In the genomic region with DNA sequence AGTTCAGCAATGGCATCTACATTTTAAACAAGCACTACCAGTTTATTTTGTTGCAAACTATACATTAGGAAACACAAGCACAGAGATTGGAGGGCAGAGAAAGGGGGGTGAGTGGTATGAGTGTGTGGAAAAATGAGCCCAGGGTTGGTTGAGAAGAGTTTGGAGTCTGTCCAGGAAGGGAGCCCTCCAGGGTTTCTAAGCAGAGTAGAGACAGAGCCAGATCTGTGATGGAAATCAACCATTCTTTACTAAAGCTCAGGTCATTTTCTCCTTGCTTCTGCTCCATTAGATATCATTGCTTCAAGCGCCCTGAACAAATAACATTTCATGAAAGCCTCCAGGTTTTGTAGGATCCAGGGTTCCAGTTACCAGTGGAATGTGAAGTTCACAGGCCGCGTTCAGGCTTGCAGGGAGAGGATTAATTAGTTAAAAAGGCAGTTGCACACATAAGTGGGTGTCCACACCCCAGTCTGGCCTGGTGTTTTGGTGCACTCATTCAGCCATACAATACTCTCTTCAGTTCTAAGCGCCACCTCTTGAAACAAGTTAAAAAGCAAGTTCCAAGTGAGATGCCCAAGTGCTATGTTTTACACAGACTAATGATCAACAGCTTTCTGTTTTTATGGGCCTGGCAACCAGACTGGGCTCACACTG, we compare ENCODE assay signal across 16 cellular contexts. TPM values are rescaled to one million over a fixed set of nuclear protein-coding genes. Genes with fewer than 3 reads are reported as not detected.
DNase-seq lines count a peak whose midpoint lies in the region; ATAC-seq and TF ChIP-seq lines count a peak whose summit lies in the region.
"Had no signal": no experiment of that assay in that cellular context is flagged by ENCODE, and none has a peak within 500 bp of the region (broad histone marks: within the 10 kb centered on the region; RNA-seq: fewer than 3 reads in every experiment).

No MANE protein-coding gene starts in this region.

- H2AFZ ChIP-seq in smooth muscle cell (ENCODE audit: low read depth) = peak overlapping the region; percentile 20

- H3K9me3 ChIP-seq in smooth muscle cell (replicated peaks; ENCODE audit: low read depth) = no peaks in the 10 kb centered on the region
- H3K9me3 ChIP-seq: upper lobe of left lung had no signal

- peaks cover 10% of the 10 kb centered on the region for H3F3A ChIP-seq in smooth muscle cell (ENCODE audit: low read depth)

- H3K4me1 ChIP-seq in smooth muscle cell (ENCODE audit: low read depth) = peaks cover 29% of the 10 kb centered on the region
- H3K4me1 ChIP-seq: upper lobe of left lung had no signal

- no peak overlapping the region for H3K4me2 ChIP-seq in smooth muscle cell

- H3K9ac ChIP-seq in smooth muscle cell (ENCODE audit: low read depth) = no peak overlapping the region

- ATAC-seq in HG02571 (IDR thresholded peaks at IDR 0.05; ENCODE audit: unreplicated experiment) = no peak
- ATAC-seq: left cardiac atrium, PC-3 had no signal

- no peaks in the 10 kb centered on the region for H3K79me2 ChIP-seq in smooth muscle cell (ENCODE audit: low read depth)

- no peaks in the 10 kb centered on the region for H3K36me3 ChIP-seq in smooth muscle cell (ENCODE audit: low read depth)
- H3K36me3 ChIP-seq: upper lobe of left lung had no signal

- no peaks in the 10 kb centered on the region for H4K20me1 ChIP-seq in smooth muscle cell (ENCODE audit: low read depth)

- peak overlapping the region; percentile 2 for H3K27ac ChIP-seq in smooth muscle cell (ENCODE audit: low read depth)
- H3K27ac ChIP-seq: upper lobe of left lung, VCaP had no signal

- peak in 2 of 3 experiments; percentile 17 to 48 for DNase-seq in NCI-H1417 (lab: John Stamatoyannopoulos, UW)
- DNase-seq in NCI-H1417 treated with DMSO at 0.1 percent for 48 hours (lab: John Stamatoyannopoulos, UW) = no peak
- peak; percentile 98 for DNase-seq in NCI-H446 treated with DMSO at 0.1 percent for 48 hours (lab: John Stamatoyannopoulos, UW)
- peak; percentile 69 for DNase-seq in foreskin melanocyte
- DNase-seq in smooth muscle cell (lab: John Stamatoyannopoulos, UW; ENCODE audit: unreplicated experiment) = no peak
- DNase-seq in central memory CD4-positive, alpha-beta T cell = no peak
- no peak for DNase-seq in ureter (ENCODE audit: low spot score)
- DNase-seq: 8988T, activated gamma-delta T cell, head of caudate nucleus, left cardiac atrium, PC-3, upper lobe of left lung had no signal

- WGBS in smooth muscle cell (ENCODE audit: low lambda C conversion rate) = 61% methylated on average over 4 of the region's 4 CpGs

- TF ChIP-seq CTCF in smooth muscle cell (IDR thresholded peaks at IDR 0.05; ENCODE audit: borderline replicate concordance, insufficient read depth, poor library complexity, severe bottlenecking) = no peak

- no peak overlapping the region for H3K4me3 ChIP-seq in smooth muscle cell
- H3K4me3 ChIP-seq: upper lobe of left lung had no signal

- no peaks in the 10 kb centered on the region for H3K27me3 ChIP-seq in smooth muscle cell (ENCODE audit: low read depth)
- H3K27me3 ChIP-seq: upper lobe of left lung had no signal

RNA-seq across cellular contexts. Expression of gene BOC, which starts 16.5 kb away (rescaled TPM):
- 16.7 and 19.5 TPM in 2 replicates for total RNA-seq in smooth muscle cell
- polyA plus RNA-seq in smooth muscle cell = 31.2 and 31.4 TPM in 2 replicates
- 79.6 TPM for total RNA-seq in ureter
- total RNA-seq: NCI-H460 had no signal

Comparison
In these comparisons a context has a peak if more than half of its experiments do, and no peak if none do; other contexts are left out.
1. DNase-seq: peak in NCI-H1417 (2 of 3), NCI-H446 treated with DMSO at 0.1 percent for 48 hours (single experiment) and foreskin melanocyte (single experiment); none in NCI-H1417 treated with DMSO at 0.1 percent for 48 hours (single experiment), smooth muscle cell (single experiment), central memory CD4-positive, alpha-beta T cell (single experiment) and ureter (single experiment).